In the genomic region with DNA sequence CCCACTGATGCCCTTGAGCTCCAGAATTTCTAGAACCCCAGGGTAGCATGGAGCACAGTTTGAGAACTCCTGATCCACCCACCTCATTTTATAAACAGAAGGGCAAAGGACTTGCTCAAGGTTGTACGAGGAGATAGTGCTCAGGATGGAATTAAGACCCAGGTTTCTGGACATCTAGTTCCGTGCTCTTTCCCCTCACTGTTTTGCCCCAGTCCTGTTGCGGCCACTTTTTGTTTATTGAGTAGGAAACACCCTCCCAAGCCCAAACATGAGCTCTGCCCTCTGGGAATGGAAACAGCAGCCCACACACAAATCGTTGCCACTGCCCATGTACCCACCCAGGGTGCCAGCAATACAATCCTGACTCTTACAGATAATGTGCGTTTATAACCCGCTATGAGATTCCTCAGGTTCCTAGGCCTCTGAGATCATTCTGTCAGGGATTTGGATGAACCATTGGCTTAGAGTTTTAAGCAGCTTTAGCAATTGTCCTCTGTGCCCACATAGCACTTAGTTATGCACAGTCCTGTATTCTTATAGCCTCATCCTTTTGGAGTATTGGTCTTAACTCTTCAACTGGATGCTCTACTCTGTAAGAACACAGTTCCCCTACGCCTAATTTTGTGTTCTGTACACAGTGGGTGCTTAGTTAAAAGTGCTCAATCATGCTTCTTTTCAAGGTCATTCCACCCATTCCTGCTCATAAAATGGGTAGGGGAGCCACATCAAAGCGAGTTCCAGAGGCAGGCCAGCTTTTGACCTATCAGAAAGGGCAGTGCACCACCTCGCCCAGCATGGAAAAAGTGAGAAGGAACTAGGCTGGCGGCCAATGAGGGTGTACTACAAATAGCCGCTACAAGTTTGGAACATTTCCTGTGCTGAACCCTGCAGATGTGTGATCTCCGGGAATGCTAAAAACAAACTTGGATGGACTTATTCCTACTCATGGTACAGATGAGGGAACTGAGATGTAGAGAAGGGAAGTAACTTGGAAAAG, we compare ENCODE assay signal across 12 cellular contexts.
A peak's percentile ranks its signal among the peaks of the same experiment; 100 is the strongest.
DNase-seq lines count a peak whose midpoint lies in the region; ATAC-seq and TF ChIP-seq lines count a peak whose summit lies in the region.
"Had no signal": no experiment of that assay in that cellular context is flagged by ENCODE, and none has a peak within 500 bp of the region (broad histone marks: within the 10 kb centered on the region; RNA-seq: fewer than 3 reads in every experiment).

No MANE protein-coding gene starts in this region.

- intact Hi-C loops in transverse colon (cut with DNase I; ENCODE audit: low total_unique reads): no loop called here

- peak overlapping the region; percentile 34 for H3K27ac ChIP-seq in SJSA1
- peak overlapping the region in 3 of 4 donors; percentile 46 to 58 (median 58) for H3K27ac ChIP-seq in transverse colon
- H3K27ac ChIP-seq: SJCRH30 had no signal

- H3K4me1 ChIP-seq in SJSA1 (replicated peaks) (peaks cover 48% of the 10 kb centered on the region), transverse colon (no peaks in the 10 kb centered on the region)
- H3K4me1 ChIP-seq: SJCRH30 had no signal

- H3K4me3 Mint-ChIP-seq in activated CD8-positive, alpha-beta T cell treated with anti-CD3 and anti-CD28 coated beads, Interleukin-2, amount 10 ng/mL, durations not matched to agents 7 days and 5 days: no peak overlapping the region
- H3K4me3 Mint-ChIP-seq: naive thymus-derived CD8-positive, alpha-beta T cell had no signal

- peak; percentile 40 for TF ChIP-seq EP300 in transverse colon (IDR thresholded peaks at IDR 0.05; ENCODE audit: low read depth)

- POLR2A ChIA-PET in activated CD8-positive, alpha-beta T cell treated with anti-CD3 and anti-CD28 coated beads, Interleukin-2, amount 10 ng/mL, durations not matched to agents 7 days and 5 days (lab: Charles Lee): no interaction called here

- TF ChIP-seq POLR2A in transverse colon (IDR thresholded peaks at IDR 0.05): no peak

- in situ Hi-C loops in transverse colon (cut with MboI; ENCODE audit: low pct_ligation_motif_present in 1 of 4, low pct_unique_long_range_greater_than_20kb in 1 of 4, low sequenced_read_pairs in 3 of 4): no loop called here

- no peaks in the 10 kb centered on the region for H3K36me3 ChIP-seq in SJSA1
- H3K36me3 ChIP-seq in transverse colon: no peaks in the 10 kb centered on the region
- H3K36me3 ChIP-seq: SJCRH30 had no signal

- 54 to 73% methylated on average over 2 to 12 of the region's 12 CpGs for WGBS in transverse colon (ENCODE audit: low coverage in 1 of 2), 2 donors

- H3K9me3 ChIP-seq in SJSA1 (replicated peaks) (no peaks in the 10 kb centered on the region), transverse colon (no peaks in the 10 kb centered on the region)
- H3K9me3 ChIP-seq: SJCRH30 had no signal

- peaks cover 15% of the 10 kb centered on the region for H3K4me1 Mint-ChIP-seq in activated CD8-positive, alpha-beta T cell treated with anti-CD3 and anti-CD28 coated beads, Interleukin-2, amount 10 ng/mL, durations not matched to agents 7 days and 5 days (ENCODE audit: low read depth)

- DNase-seq in SJSA1 (ENCODE audit: low read depth in 1 of 2, low spot score in 2 of 2): peak; percentile 56 to 57
- DNase-seq in fibroblast of mammary gland (ENCODE audit: low read depth): peak; percentile 58
- peak; percentile 72 to 94 for DNase-seq in lung microvascular endothelial cell (ENCODE audit: low read depth in 2 of 2)
- DNase-seq in transverse colon: no peak
- no peak for DNase-seq in NOMO-1 treated with DMSO at 0.1 percent for 48 hours (lab: John Stamatoyannopoulos, UW; ENCODE audit: unreplicated experiment)
- DNase-seq in NCI-H2227 treated with DMSO at 0.1 percent for 48 hours (lab: John Stamatoyannopoulos, UW): no peak
- no peak for DNase-seq in activated CD8-positive, alpha-beta T cell treated with anti-CD3 and anti-CD28 coated beads, Interleukin-2, amount 10 ng/mL, durations not matched to agents 7 days and 5 days
- DNase-seq: amniotic stem cell; naive thymus-derived CD8-positive, alpha-beta T cell; NCI-H524; SJCRH30 had no signal

- no peak overlapping the region for H3K4me3 ChIP-seq in SJSA1
- no peak overlapping the region for H3K4me3 ChIP-seq in fibroblast of mammary gland (ENCODE audit: control insufficient read depth, low read depth, low read length)
- H3K4me3 ChIP-seq in transverse colon: no peak overlapping the region
- H3K4me3 ChIP-seq: SJCRH30 had no signal

- CTCF ChIA-PET in activated CD8-positive, alpha-beta T cell treated with anti-CD3 and anti-CD28 coated beads, Interleukin-2, amount 10 ng/mL, durations not matched to agents 7 days and 5 days (lab: Charles Lee): no interaction called here

- ATAC-seq in activated CD8-positive, alpha-beta T cell treated with anti-CD3 and anti-CD28 coated beads, Interleukin-2, amount 10 ng/mL, durations not matched to agents 7 days and 5 days: no peak
- ATAC-seq in GM18520 (IDR thresholded peaks at IDR 0.05; ENCODE audit: unreplicated experiment): no peak
- ATAC-seq: naive thymus-derived CD8-positive, alpha-beta T cell had no signal

- H3K27ac Mint-ChIP-seq in activated CD8-positive, alpha-beta T cell treated with anti-CD3 and anti-CD28 coated beads, Interleukin-2, amount 10 ng/mL, durations not matched to agents 7 days and 5 days: no peak overlapping the region
- H3K27ac Mint-ChIP-seq: naive thymus-derived CD8-positive, alpha-beta T cell had no signal

- H3K27me3 Mint-ChIP-seq in activated CD8-positive, alpha-beta T cell treated with anti-CD3 and anti-CD28 coated beads, Interleukin-2, amount 10 ng/mL, durations not matched to agents 7 days and 5 days (ENCODE audit: low read depth): peaks cover 15% of the 10 kb centered on the region

- no peak for TF ChIP-seq CTCF in fibroblast of mammary gland (conservative IDR thresholded peaks at IDR 0.05; ENCODE audit: control insufficient read depth, insufficient read depth, low read depth, low read length)
- no peak for TF ChIP-seq CTCF in transverse colon (IDR thresholded peaks at IDR 0.05)

- H3K27me3 ChIP-seq in SJSA1 (replicated peaks) (no peaks in the 10 kb centered on the region), transverse colon (no peaks in the 10 kb centered on the region)
- H3K27me3 ChIP-seq: SJCRH30 had no signal

- no peaks in the 10 kb centered on the region for H3K36me3 Mint-ChIP-seq in activated CD8-positive, alpha-beta T cell treated with anti-CD3 and anti-CD28 coated beads, Interleukin-2, amount 10 ng/mL, durations not matched to agents 7 days and 5 days (ENCODE audit: low read depth)

- H3K9me3 Mint-ChIP-seq in activated CD8-positive, alpha-beta T cell treated with anti-CD3 and anti-CD28 coated beads, Interleukin-2, amount 10 ng/mL, durations not matched to agents 7 days and 5 days (ENCODE audit: insufficient read depth): no peaks in the 10 kb centered on the region

Comparison
In these comparisons a context has a peak if more than half of its experiments do, and no peak if none do; other contexts are left out.
1. DNase-seq: peak in SJSA1 (2 of 2), fibroblast of mammary gland (single experiment) and lung microvascular endothelial cell (2 of 2); none in transverse colon (single experiment), NOMO-1 treated with DMSO at 0.1 percent for 48 hours (single experiment), NCI-H2227 treated with DMSO at 0.1 percent for 48 hours (single experiment) and activated CD8-positive, alpha-beta T cell treated with anti-CD3 and anti-CD28 coated beads, Interleukin-2, amount 10 ng/mL, durations not matched to agents 7 days and 5 days (single experiment).